Comparison of ENCODE assay signal across 14 cellular contexts in genomic region chr15:26503998-26504397, GRCh38.
DNase-seq lines count a peak whose midpoint lies in the region; ATAC-seq, FAIRE-seq and TF ChIP-seq lines count a peak whose summit lies in the region.
"Had no signal": no experiment of that assay in that cellular context is flagged by ENCODE, and none has a peak within 500 bp of the region (broad histone marks: within the 10 kb centered on the region; RNA-seq: fewer than 3 reads in every experiment).

No MANE protein-coding gene starts in this region.

- no peak overlapping the region for H3K4me3 ChIP-seq in bronchial epithelial cell (ENCODE audit: low read depth, low read length)
- H3K4me3 ChIP-seq in left ventricle myocardium inferior: no peak overlapping the region
- H3K4me3 ChIP-seq: GM12878, GM23248 had no signal

- DNase-seq in Daoy (ENCODE audit: low read depth) (peak; percentile 32), MV-4-11 (lab: John Stamatoyannopoulos, UW) (peak; percentile 53), bronchial epithelial cell (ENCODE audit: low read depth) (peak; percentile 2), foreskin melanocyte (peak; percentile 61), HuH-7 (ENCODE audit: low spot score) (no peak), COLO668 (lab: John Stamatoyannopoulos, UW; ENCODE audit: unreplicated experiment) (no peak), left ventricle myocardium inferior (no peak)
- DNase-seq: Caco-2; CD8-positive, alpha-beta T cell; GM23248 had no signal

- H3K27ac ChIP-seq in left ventricle myocardium inferior (replicated peaks): no peak overlapping the region
- H3K27ac ChIP-seq: GM23248 had no signal

- TF ChIP-seq CTCF in bronchial epithelial cell (IDR thresholded peaks at IDR 0.05; ENCODE audit: insufficient read depth, low read length, severe bottlenecking): no peak
- TF ChIP-seq CTCF in left ventricle myocardium inferior (IDR thresholded peaks at IDR 0.05; ENCODE audit: borderline replicate concordance): no peak

- H3K36me3 ChIP-seq in bronchial epithelial cell (ENCODE audit: control insufficient read depth, insufficient read depth, low read length) (no peaks in the 10 kb centered on the region), left ventricle myocardium inferior (no peaks in the 10 kb centered on the region)

- H3K27me3 ChIP-seq in bronchial epithelial cell (ENCODE audit: control insufficient read depth, insufficient read depth, low read length): no peaks in the 10 kb centered on the region
- no peaks in the 10 kb centered on the region for H3K27me3 ChIP-seq in left ventricle myocardium inferior (ENCODE audit: low read depth)

- no peak for ATAC-seq in GM21447 (IDR thresholded peaks at IDR 0.05; ENCODE audit: unreplicated experiment)
- ATAC-seq: CD8-positive, alpha-beta T cell; GM12878 had no signal

- intact Hi-C loops in left ventricle myocardium inferior (cut with micrococcal nuclease): loop anchor here (10.0 kb wide), 1 partner anchor 69 kb away; no protein-coding TSS in a partner anchor

- no peaks in the 10 kb centered on the region for H3K9me3 ChIP-seq in left ventricle myocardium inferior (replicated peaks)
- H3K9me3 ChIP-seq: Caco-2 had no signal

- no peak for FAIRE-seq in bronchial epithelial cell (lab: Jason Lieb, UNC)
- FAIRE-seq: GM12878, GM18507, H54 had no signal

- peaks cover 6% of the 10 kb centered on the region for H3K4me1 ChIP-seq in left ventricle myocardium inferior
- H3K4me1 ChIP-seq: Caco-2 had no signal

Comparison
In these comparisons a context has a peak if more than half of its experiments do, and no peak if none do; other contexts are left out.
1. DNase-seq: peak in Daoy (single experiment), MV-4-11 (single experiment), bronchial epithelial cell (single experiment) and foreskin melanocyte (single experiment); none in HuH-7 (single experiment), COLO668 (single experiment) and left ventricle myocardium inferior (single experiment).